19 cellular contexts compared by ENCODE assay signal in genomic region chr12:116148844-116149243, GRCh38.
DNase-seq lines count a peak whose midpoint lies in the region; ATAC-seq and TF ChIP-seq lines count a peak whose summit lies in the region.
"Had no signal": no experiment of that assay in that cellular context is flagged by ENCODE, and none has a peak within 500 bp of the region (broad histone marks: within the 10 kb centered on the region; RNA-seq: fewer than 3 reads in every experiment).

No MANE protein-coding gene starts in this region.

- in situ Hi-C loops in gastrocnemius medialis (cut with MboI; ENCODE audit: low sequenced_read_pairs in 4 of 4): loop anchor here in 2 of 4 donors (10.0 to 25.0 kb wide), 2 partner anchors 86 to 88 kb away; no protein-coding TSS in a partner anchor

- ATAC-seq in gastrocnemius medialis: no peak
- ATAC-seq: activated T-cell treated with anti-CD3 and anti-CD28 coated beads, Interleukin-2, amount 50 U/mL, for 4 hours had no signal

- no peaks in the 10 kb centered on the region for H3K27me3 Mint-ChIP-seq in Calu3 (ENCODE audit: unreplicated experiment)

- DNase-seq in Calu3 (peak; percentile 28), HT-29 (ENCODE audit: low spot score) (peak; percentile 27), dermis microvascular lymphatic vessel endothelial cell (ENCODE audit: low read depth in 2 of 2) (peak; percentile 84 to 92), gastrocnemius medialis (no peak), 8988T (no peak), KG1 (lab: John Stamatoyannopoulos, UW) (no peak)
- DNase-seq in activated CD8-positive, alpha-beta memory T cell treated with anti-CD3 and anti-CD28 coated beads, Interleukin-2, amount 50 U/mL, for 4 hours: no peak
- DNase-seq: activated CD4-positive, alpha-beta T cell treated with anti-CD3 and anti-CD28 coated beads, Interleukin-2, amount 50 U/mL, for 1 hour; activated T-cell treated with anti-CD3 and anti-CD28 coated beads, Interleukin-2, amount 50 U/mL, for 4 hours; C1 segment of cervical spinal cord; DMS79; endodermal cell; H7; KBM-7; NCI-H1048; NCI-H526; sigmoid colon; stimulated activated CD4-positive, alpha-beta T cell treated with anti-CD3 and anti-CD28 coated beads, Interleukin-2, amount 100 ng/mL, for 48 hours had no signal

- no peaks in the 10 kb centered on the region for H3K36me3 ChIP-seq in gastrocnemius medialis
- H3K36me3 ChIP-seq: sigmoid colon had no signal

- peaks cover 59 to 70% of the 10 kb centered on the region in 2 donors for H3K4me1 ChIP-seq in gastrocnemius medialis

- peak overlapping the region; percentile 1 for H3K4me3 Mint-ChIP-seq in Calu3 (ENCODE audit: low read depth, unreplicated experiment)
- H3K4me3 Mint-ChIP-seq: activated T-cell treated with anti-CD3 and anti-CD28 coated beads, Interleukin-2, amount 50 U/mL, for 4 hours; endodermal cell had no signal

- CTCF ChIA-PET in Calu3 (lab: Charles Lee): interaction anchor here (1.8 kb wide), 1 partner anchor 15 kb away, joined by 4 read pairs; no protein-coding TSS in a partner anchor

- intact Hi-C loops in Calu3 (cut with micrococcal nuclease; ENCODE audit: unreplicated experiment): loop anchor here (2.0 to 10.0 kb wide), 2 partner anchors 86 to 546 kb away; no protein-coding TSS in a partner anchor
- intact Hi-C loops in gastrocnemius medialis (cut with DNase I; ENCODE audit: low total_unique reads): loop anchor here (10.0 kb wide), 1 partner anchor 446 kb away; no protein-coding TSS in a partner anchor

- H3K27ac ChIP-seq in gastrocnemius medialis: peak overlapping the region; percentile 56 to 64 (median 60)
- H3K27ac ChIP-seq: sigmoid colon, SK-N-MC had no signal

- H3K27ac Mint-ChIP-seq in Calu3 (ENCODE audit: unreplicated experiment): peak overlapping the region; percentile 18
- H3K27ac Mint-ChIP-seq: endodermal cell had no signal

- H3K4me1 Mint-ChIP-seq in Calu3 (ENCODE audit: low read depth, unreplicated experiment): peaks cover 45% of the 10 kb centered on the region

- no peak for TF ChIP-seq POLR2A in gastrocnemius medialis (IDR thresholded peaks at IDR 0.05)

- no peaks in the 10 kb centered on the region for H3K9me3 ChIP-seq in gastrocnemius medialis
- H3K9me3 ChIP-seq: sigmoid colon had no signal

- H3K36me3 Mint-ChIP-seq in Calu3 (ENCODE audit: insufficient read depth, unreplicated experiment): no peaks in the 10 kb centered on the region

- H3K27me3 ChIP-seq in gastrocnemius medialis: no peaks in the 10 kb centered on the region
- H3K27me3 ChIP-seq: sigmoid colon had no signal

- no TSS peak for BruUV-seq in Calu3 (replicated peaks; lab: Mats Ljungman, UMichigan)

- H3K9me3 Mint-ChIP-seq in Calu3 (ENCODE audit: low read depth, unreplicated experiment): no peaks in the 10 kb centered on the region
- H3K9me3 Mint-ChIP-seq: activated T-cell treated with anti-CD3 and anti-CD28 coated beads, Interleukin-2, amount 50 U/mL, for 4 hours; endodermal cell had no signal

- TF ChIP-seq CTCF in Calu3 (IDR thresholded peaks at IDR 0.05; ENCODE audit: unreplicated experiment) (no peak), gastrocnemius medialis (IDR thresholded peaks at IDR 0.05 in 4 of 5, conservative IDR thresholded peaks at IDR 0.05 in 1 of 5) (no peak)

- no peak overlapping the region for H3K4me3 ChIP-seq in gastrocnemius medialis
- H3K4me3 ChIP-seq: sigmoid colon, SK-N-MC had no signal

Comparison
In these comparisons a context has a peak if more than half of its experiments do, and no peak if none do; other contexts are left out.
1. DNase-seq: peak in Calu3 (single experiment), HT-29 (single experiment) and dermis microvascular lymphatic vessel endothelial cell (2 of 2); none in gastrocnemius medialis (0 of 2), 8988T (single experiment), KG1 (single experiment) and activated CD8-positive, alpha-beta memory T cell treated with anti-CD3 and anti-CD28 coated beads, Interleukin-2, amount 50 U/mL, for 4 hours (single experiment).